ENCODE assay signal across 8 cellular contexts in genomic region chr22:21468194-21469096, GRCh38. TPM values are rescaled to one million over a fixed set of nuclear protein-coding genes. Genes with fewer than 3 reads are reported as not detected.
DNase-seq lines count a peak whose midpoint lies in the region; ATAC-seq and TF ChIP-seq lines count a peak whose summit lies in the region.
"Not testable (repeated sequence)": the region's sequence is repeated elsewhere in the genome, so short reads cannot be mapped to it uniquely, and the experiment has no call there.

No MANE protein-coding gene starts in this region.

- H4K20me1 ChIP-seq in DND-41 (ENCODE audit: insufficient read depth, low read length), result not testable (repeated sequence)

- POLR2A ChIA-PET in WTC11 (lab: Charles Lee), result not testable (repeated sequence)

- not testable (repeated sequence) for H2BK15ac ChIP-seq in neuronal stem cell (ENCODE audit: low read length)

- CTCF ChIA-PET in WTC11 (lab: Charles Lee), result not testable (repeated sequence)

- H3K9ac ChIP-seq in DND-41 (ENCODE audit: low read depth, low read length); neuronal stem cell (ENCODE audit: low read depth, low read length, poor library complexity): not testable (repeated sequence)

- intact Hi-C loops in head of caudate nucleus (cut with DNase I), result not testable (repeated sequence)

- not testable (repeated sequence) for H3K4ac ChIP-seq in neuronal stem cell (ENCODE audit: low read length)

- peak; percentile 96 for DNase-seq in DND-41
- peak; percentile 87 for DNase-seq in WTC11 (ENCODE audit: low spot score)
- peak; percentile 78 for DNase-seq in amniotic epithelial cell (ENCODE audit: low read depth)
- DNase-seq in head of caudate nucleus, result peak; percentile 75 to 93 (median 87)
- peak; percentile 83 for DNase-seq in neuronal stem cell (ENCODE audit: low spot score)
- DNase-seq in stimulated activated CD8-positive, alpha-beta memory T cell treated with anti-CD3 and anti-CD28 coated beads, Interleukin-4, amount 100 ng/mL, for 1 hour (ENCODE audit: low read depth in 2 of 2, low spot score in 1 of 2), result peak; percentile 81 to 85

- TF ChIP-seq CTCF in DND-41 (IDR thresholded peaks at IDR 0.05; ENCODE audit: borderline replicate concordance, extremely low read depth, low read length, poor library complexity, severe bottlenecking); WTC11 (IDR thresholded peaks at IDR 0.05): not testable (repeated sequence)

- not testable (repeated sequence) for H2AFZ ChIP-seq in DND-41 (ENCODE audit: low read depth, low read length); neuronal stem cell (ENCODE audit: low read length)

- not testable (repeated sequence) for H2BK120ac ChIP-seq in neuronal stem cell (ENCODE audit: low read depth, low read length)

- not testable (repeated sequence) for H3K18ac ChIP-seq in neuronal stem cell (ENCODE audit: low read length)

- H2AK5ac ChIP-seq in neuronal stem cell (ENCODE audit: low read depth, low read length), result not testable (repeated sequence)

- not testable (repeated sequence) for H2BK5ac ChIP-seq in neuronal stem cell (ENCODE audit: low read length)

- not testable (repeated sequence) for H3K27me3 Mint-ChIP-seq in WTC11 (ENCODE audit: low read depth)

- H3K4me1 ChIP-seq in DND-41 (ENCODE audit: insufficient read depth, low read length); neuronal stem cell (ENCODE audit: control insufficient read depth in 2 of 2, insufficient read depth in 1 of 2, low read depth in 1 of 2, low read length in 2 of 2): not testable (repeated sequence)

- not testable (repeated sequence) for H3K79me2 ChIP-seq in DND-41 (ENCODE audit: insufficient read depth, low read length)

- H3K23ac ChIP-seq in neuronal stem cell (ENCODE audit: low read depth, low read length, poor library complexity), result not testable (repeated sequence)

- not testable (repeated sequence) for H3K36me3 Mint-ChIP-seq in WTC11

- H3K14ac ChIP-seq in neuronal stem cell (ENCODE audit: low read length), result not testable (repeated sequence)

- not testable (repeated sequence) for H3K36me3 ChIP-seq in DND-41 (ENCODE audit: insufficient read depth, low read length); neuronal stem cell (replicated peaks in 1 of 2; ENCODE audit: control insufficient read depth in 2 of 2, insufficient read depth in 2 of 2, low read length in 2 of 2)

- not testable (repeated sequence) for H3K79me1 ChIP-seq in neuronal stem cell (ENCODE audit: low read depth, low read length)

- H3K9me3 Mint-ChIP-seq in WTC11, result not testable (repeated sequence)

- ATAC-seq in DND-41 (ENCODE audit: insufficient read depth, low read depth), result peak; percentile 89
- peak; percentile 88 for ATAC-seq in GM21619 (IDR thresholded peaks at IDR 0.05; ENCODE audit: unreplicated experiment)
- ATAC-seq in HG03521 (IDR thresholded peaks at IDR 0.05; ENCODE audit: unreplicated experiment), result peak; percentile 85
- peak; percentile 88 for ATAC-seq in WTC11

- not testable (repeated sequence) for H3K9me3 ChIP-seq in DND-41 (ENCODE audit: insufficient read depth, low read length, severe bottlenecking); neuronal stem cell (replicated peaks in 1 of 2; ENCODE audit: control insufficient read depth in 2 of 2, insufficient read depth in 1 of 2, low read depth in 1 of 2, low read length in 2 of 2)

- H3K27me3 ChIP-seq in DND-41 (ENCODE audit: insufficient read depth, low read length, poor library complexity); neuronal stem cell (ENCODE audit: control insufficient read depth in 3 of 3, insufficient read depth in 3 of 3, low read depth in 1 of 3, low read length in 3 of 3): not testable (repeated sequence)

- peak overlapping the region; percentile 96 for H3K27ac Mint-ChIP-seq in WTC11

- H3K4me3 Mint-ChIP-seq in WTC11, result peak overlapping the region; percentile 76

- H3K4me3 ChIP-seq in DND-41 (ENCODE audit: low read depth in 1 of 2, low read length in 2 of 2) (peak overlapping the region in 1 of 2 experiments; percentile 53; a peak in 2 of 4 replicates), neuronal stem cell (ENCODE audit: low read length in 2 of 2) (peak overlapping the region in 1 of 2 donors; percentile 72)

- H4K91ac ChIP-seq in neuronal stem cell (ENCODE audit: low read depth, low read length, poor library complexity), result not testable (repeated sequence)

- not testable (repeated sequence) for H3K4me1 Mint-ChIP-seq in WTC11

- no CpG with 5 or more reads among the region's 60 CpGs for WGBS in neuronal stem cell (ENCODE audit: extremely low coverage in 2 of 2, insufficient read length in 2 of 2, insufficient replicate concordance in 1 of 2), 2 donors

- not testable (repeated sequence) for H4K8ac ChIP-seq in neuronal stem cell (ENCODE audit: low read depth, low read length)

- not testable (repeated sequence) for H3K27ac ChIP-seq in DND-41 (ENCODE audit: low read length); neuronal stem cell (replicated peaks; ENCODE audit: low read length)

- H3K4me2 ChIP-seq in DND-41 (ENCODE audit: insufficient read depth, low read length) (peak overlapping the region; percentile 61; the same call in 1 of the 2 replicates), neuronal stem cell (ENCODE audit: insufficient read depth, low read length, poor library complexity, severe bottlenecking) (peak overlapping the region; percentile 11)

- not testable (repeated sequence) for H2BK12ac ChIP-seq in neuronal stem cell (ENCODE audit: low read length)

RNA-seq across cellular contexts. Expression of gene TMEM191C, which starts 1.3 kb away (rescaled TPM):
- 4.8 to 6.4 TPM (median 5.2 TPM) in 3 replicates for total RNA-seq in WTC11 (2021)
- 0.98 TPM for polyA plus RNA-seq in neuronal stem cell (2013, experiment 1 of 2)
- polyA plus RNA-seq in neuronal stem cell (2013, experiment 2 of 2), result 1.1 TPM

RNA-seq across cellular contexts. Expression of gene HIC2, which starts 51.3 kb away (rescaled TPM):
- total RNA-seq in WTC11 (2021), result 30.4 to 33.3 TPM (median 31.2 TPM) in 3 replicates
- 17.8 TPM for polyA plus RNA-seq in neuronal stem cell (2013, experiment 1 of 2)
- polyA plus RNA-seq in neuronal stem cell (2013, experiment 2 of 2), result 18.7 TPM
